In genomic region chr19:28990522-28990921, GRCh38 we compare ENCODE assay signal across 1 cellular context.
TF ChIP-seq lines count a peak whose summit lies in the region.

No MANE protein-coding gene starts in this region.

TF ChIP-seq in GM23338, 12 proteins besides CTCF, POLR2A, EP300 and RAD21 (continued from another document):
- TF ChIP-seq ZNF462 (CRISPR knock-in tag; IDR thresholded peaks at IDR 0.05) (no peak), NANOG (IDR thresholded peaks at IDR 0.05; ENCODE audit: borderline replicate concordance) (no peak), ZNF331 (CRISPR knock-in tag; IDR thresholded peaks at IDR 0.05; ENCODE audit: low read depth) (no peak), ZNF114 (CRISPR knock-in tag; IDR thresholded peaks at IDR 0.05) (no peak)
